1 cellular context compared by ENCODE assay signal in genomic region chr12:108679282-108679681, GRCh38.
TF ChIP-seq lines count a peak whose summit lies in the region.

No MANE protein-coding gene starts in this region.

TF ChIP-seq in IMR-90, 13 proteins besides CTCF, POLR2A, EP300 and RAD21 (continued from another document):
- TF ChIP-seq, protein P1, sequence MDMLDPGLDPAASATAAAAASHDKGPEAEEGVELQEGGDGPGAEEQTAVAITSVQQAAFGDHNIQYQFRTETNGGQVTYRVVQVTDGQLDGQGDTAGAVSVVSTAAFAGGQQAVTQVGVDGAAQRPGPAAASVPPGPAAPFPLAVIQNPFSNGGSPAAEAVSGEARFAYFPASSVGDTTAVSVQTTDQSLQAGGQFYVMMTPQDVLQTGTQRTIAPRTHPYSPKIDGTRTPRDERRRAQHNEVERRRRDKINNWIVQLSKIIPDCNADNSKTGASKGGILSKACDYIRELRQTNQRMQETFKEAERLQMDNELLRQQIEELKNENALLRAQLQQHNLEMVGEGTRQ (IDR thresholded peaks at IDR 0.05; ENCODE audit: low read depth, low read length): no peak
- TF ChIP-seq MAFK (IDR thresholded peaks at IDR 0.05; ENCODE audit: low read depth, low read length) (no peak), NFE2L2 (IDR thresholded peaks at IDR 0.05; ENCODE audit: low read depth, low read length) (no peak), RFX5 (IDR thresholded peaks at IDR 0.05; ENCODE audit: low read depth, low read length) (no peak), BHLHE40 (IDR thresholded peaks at IDR 0.05; ENCODE audit: low read depth, low read length) (no peak), SMC3 (IDR thresholded peaks at IDR 0.05; ENCODE audit: low read depth, low read length) (no peak), CHD1 (IDR thresholded peaks at IDR 0.05; ENCODE audit: low read depth, low read length) (no peak), CEBPB (IDR thresholded peaks at IDR 0.05; ENCODE audit: low read depth, low read length) (no peak), MAZ (IDR thresholded peaks at IDR 0.05; ENCODE audit: borderline replicate concordance, low read depth, low read length) (no peak)
